In the genomic region with DNA sequence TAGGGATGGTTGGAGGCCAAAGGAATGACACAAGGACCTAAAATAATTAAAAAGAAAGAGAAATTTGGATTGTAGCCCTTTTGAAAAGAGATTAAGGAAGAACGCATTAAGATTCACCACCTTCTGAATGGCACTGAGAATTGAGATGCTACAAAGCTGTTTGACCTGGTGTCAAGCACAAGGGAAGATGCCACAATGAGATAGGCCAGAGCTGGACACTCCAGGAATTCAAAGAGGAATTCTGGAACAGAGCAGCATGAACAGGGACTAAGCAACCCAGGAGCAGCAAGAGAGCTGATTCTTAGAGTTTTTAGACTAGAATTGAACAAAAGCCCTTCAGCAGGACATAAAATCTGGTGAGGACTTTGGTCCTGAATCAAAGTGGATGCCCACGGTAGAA, we compare ENCODE assay signal across 1 cellular context.
TF ChIP-seq lines count a peak whose summit lies in the region.

No MANE protein-coding gene starts in this region.

TF ChIP-seq in GM23338, 12 proteins besides CTCF, POLR2A, EP300 and RAD21 (continued from another document):
- no peak for TF ChIP-seq NANOG (IDR thresholded peaks at IDR 0.05; ENCODE audit: borderline replicate concordance)
- no peak for TF ChIP-seq CREB1 (CRISPR knock-in tag; IDR thresholded peaks at IDR 0.05; ENCODE audit: low read depth)
